In the genomic region with DNA sequence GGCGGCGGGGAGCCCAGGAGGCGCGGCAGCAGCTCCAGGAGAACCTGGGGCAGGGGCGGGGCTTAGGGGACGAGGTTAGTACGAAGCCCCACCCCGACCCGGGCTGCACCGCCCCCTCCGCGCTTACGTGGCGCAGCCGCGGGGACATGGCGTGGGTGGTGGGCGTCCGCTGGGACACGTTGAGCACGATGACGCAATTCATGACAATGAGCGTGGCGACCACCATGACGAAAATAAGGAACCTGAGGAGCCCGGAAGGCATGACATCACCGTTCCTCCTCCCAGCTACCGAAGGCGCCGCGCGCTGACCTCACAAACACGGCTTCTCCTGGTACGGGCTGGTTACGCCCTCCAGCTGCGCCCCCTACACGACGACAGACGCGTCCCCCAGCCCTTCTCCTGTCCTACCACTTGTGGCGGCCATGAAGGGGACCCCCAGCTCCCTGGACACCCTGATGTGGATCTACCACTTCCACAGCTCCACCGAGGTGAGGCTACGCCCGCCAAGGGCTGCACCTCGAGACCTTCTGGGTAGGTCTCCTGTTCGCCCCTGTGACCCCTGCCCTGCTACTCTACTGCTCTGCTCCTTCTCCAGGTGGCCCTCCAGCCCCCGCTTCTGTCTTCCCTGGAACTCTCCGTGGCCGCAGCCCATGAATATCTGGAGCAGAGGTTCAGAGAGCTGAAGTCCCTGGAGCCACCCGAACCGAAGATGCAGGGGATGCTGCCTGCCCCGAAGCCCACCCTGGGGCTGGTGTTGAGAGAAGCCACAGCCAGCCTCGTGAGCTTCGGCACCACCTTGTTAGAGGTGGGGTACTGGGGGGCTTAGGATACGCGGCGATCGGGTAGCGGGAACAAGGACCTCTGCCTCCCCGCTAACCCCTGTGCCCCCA, we compare ENCODE assay signal across 8 cellular contexts. TPM values are rescaled to one million over a fixed set of nuclear protein-coding genes. Genes with fewer than 3 reads are reported as not detected.
A peak's percentile ranks its signal among the peaks of the same experiment; 100 is the strongest.
DNase-seq lines count a peak whose midpoint lies in the region; ATAC-seq and TF ChIP-seq lines count a peak whose summit lies in the region.

A gene (plus strand): TSS at position 196 of the 890 bp plus-strand sequence. CDS start 227 bp downstream, at position 423.

- H3K4me1 Mint-ChIP-seq in naive B cell: peaks cover 30 to 46% (median 38%) of the 10 kb centered on the region in 3 donors

- peak within 1 kb of the TSS; percentile 97 to 99 (median 98) for H3K27ac Mint-ChIP-seq in naive B cell

- TF ChIP-seq POLR2A in NB4 (IDR thresholded peaks at IDR 0.05; ENCODE audit: extremely low read depth, insufficient read length) (no peak), erythroblast (IDR thresholded peaks at IDR 0.05; ENCODE audit: low read length) (no peak)

- CTCF ChIA-PET in HEK293T (lab: Yijun Ruan, JAX): no interaction called here

- peaks cover 0 to 21% of the 10 kb centered on the region in 2 donors for H3K36me3 Mint-ChIP-seq in naive B cell

- TF ChIP-seq CTCF in NB4 (IDR thresholded peaks at IDR 0.05; ENCODE audit: low read depth, low read length): no peak

- DNase-seq in NB4 (ENCODE audit: low read depth) (peak; percentile 21), activated T-cell treated with anti-CD3 and anti-CD28 coated beads for 4 hours (peak; percentile 98), erythroblast (lab: John Stamatoyannopoulos, UW) (peak; percentile 83 to 90), naive B cell (peak; percentile 97), NCI-H446 treated with DMSO at 0.1 percent for 48 hours (lab: John Stamatoyannopoulos, UW) (no peak), HEK293T (ENCODE audit: extremely low spot score) (no peak)
- DNase-seq in stimulated activated CD8-positive, alpha-beta memory T cell treated with anti-CD3 and anti-CD28 coated beads, Interleukin-7, amount 100 ng/mL, for 1 hour (ENCODE audit: low read depth in 2 of 2): peak; percentile 82 to 86

- peaks cover 0 to 18% (median 15%) of the 10 kb centered on the region in 3 donors for H3K27me3 Mint-ChIP-seq in naive B cell

- POLR2A ChIA-PET in HEK293T (lab: Yijun Ruan, JAX): interaction anchor here (1.2 kb wide), 2 partner anchors 10 to 68 kb away, joined by 3 to 4 read pairs; a partner anchor contains a TSS

- H3K4me3 Mint-ChIP-seq in naive B cell: peak within 1 kb of the TSS; percentile 77 to 95 (median 94)

- peak; percentile 63 to 75 for ATAC-seq in naive B cell (ENCODE audit: low read depth in 2 of 2)

- H3K9me3 Mint-ChIP-seq in naive B cell: no peaks in the 10 kb centered on the region

- H3K4me3 ChIP-seq in GM08714 (ENCODE audit: low read length): peak within 1 kb of the TSS; percentile 37; the same call in 1 of the 2 replicates
- H3K4me3 ChIP-seq in NB4 (ENCODE audit: low read depth, low read length): no peak within 1 kb of the TSS

TF ChIP-seq in HEK293T, 16 proteins besides CTCF, POLR2A, EP300 and RAD21:
- TF ChIP-seq HDGF (IDR thresholded peaks at IDR 0.05; ENCODE audit: borderline replicate concordance) (no peak), SP1 (IDR thresholded peaks at IDR 0.05) (no peak), ZNF384 (IDR thresholded peaks at IDR 0.05) (no peak), FOXA1 (IDR thresholded peaks at IDR 0.05) (no peak), LEF1 (IDR thresholded peaks at IDR 0.05; ENCODE audit: borderline replicate concordance) (no peak), BHLHE40 (IDR thresholded peaks at IDR 0.05; ENCODE audit: borderline replicate concordance) (no peak), ELF4 (IDR thresholded peaks at IDR 0.05) (no peak), L3MBTL2 (conservative IDR thresholded peaks at IDR 0.05) (no peak), FOXM1 (IDR thresholded peaks at IDR 0.05; ENCODE audit: borderline replicate concordance) (no peak), SUZ12 (IDR thresholded peaks at IDR 0.05) (no peak), TARDBP (IDR thresholded peaks at IDR 0.05) (no peak), FOXK2 (IDR thresholded peaks at IDR 0.05) (no peak), NFRKB (IDR thresholded peaks at IDR 0.05) (no peak), ARNT (IDR thresholded peaks at IDR 0.05) (no peak), CTBP1 (IDR thresholded peaks at IDR 0.05; ENCODE audit: borderline replicate concordance) (no peak)
- TF ChIP-seq, protein P1, sequence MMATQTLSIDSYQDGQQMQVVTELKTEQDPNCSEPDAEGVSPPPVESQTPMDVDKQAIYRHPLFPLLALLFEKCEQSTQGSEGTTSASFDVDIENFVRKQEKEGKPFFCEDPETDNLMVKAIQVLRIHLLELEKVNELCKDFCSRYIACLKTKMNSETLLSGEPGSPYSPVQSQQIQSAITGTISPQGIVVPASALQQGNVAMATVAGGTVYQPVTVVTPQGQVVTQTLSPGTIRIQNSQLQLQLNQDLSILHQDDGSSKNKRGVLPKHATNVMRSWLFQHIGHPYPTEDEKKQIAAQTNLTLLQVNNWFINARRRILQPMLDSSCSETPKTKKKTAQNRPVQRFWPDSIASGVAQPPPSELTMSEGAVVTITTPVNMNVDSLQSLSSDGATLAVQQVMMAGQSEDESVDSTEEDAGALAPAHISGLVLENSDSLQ (IDR thresholded peaks at IDR 0.05): no peak

RNA-seq across cellular contexts. Expression of the gene that starts here (rescaled TPM):
- polyA plus RNA-seq in naive B cell (ENCODE audit: low read depth in 6 of 6): 1 to 10 TPM in 5 of 6 donors, not detected in 1; 1.6 to 2.6 (median 2.1) TPM

Comparison
In these comparisons a context has a peak if more than half of its experiments do, and no peak if none do; other contexts are left out.
1. DNase-seq: peak in NB4 (single experiment), activated T-cell treated with anti-CD3 and anti-CD28 coated beads for 4 hours (single experiment), erythroblast (2 of 2), naive B cell (single experiment) and stimulated activated CD8-positive, alpha-beta memory T cell treated with anti-CD3 and anti-CD28 coated beads, Interleukin-7, amount 100 ng/mL, for 1 hour (2 of 2); none in NCI-H446 treated with DMSO at 0.1 percent for 48 hours (single experiment) and HEK293T (single experiment).